ENCODE assay signal across 16 cellular contexts in the genomic region with DNA sequence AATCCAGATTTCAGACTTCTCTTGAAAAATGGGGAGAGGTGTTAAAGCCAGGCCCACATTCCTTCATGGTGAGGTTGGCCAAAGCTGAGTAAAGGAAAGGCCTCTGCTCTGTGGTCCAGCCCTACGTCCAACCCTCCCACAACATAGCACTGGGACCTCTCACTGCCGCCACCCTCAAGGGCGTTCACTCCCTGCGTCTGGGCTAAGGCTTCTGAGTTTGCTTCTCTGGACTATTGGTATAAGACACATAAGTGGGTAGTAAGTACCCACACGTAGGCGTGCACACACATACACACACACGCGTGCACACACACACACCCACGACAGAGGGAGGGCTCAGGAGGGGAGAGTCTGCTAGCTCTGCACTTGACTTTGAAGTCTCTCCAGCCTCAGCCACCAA.
"Had no signal": no experiment of that assay in that cellular context is flagged by ENCODE, and none has a peak within 500 bp of the region (broad histone marks: within the 10 kb centered on the region; RNA-seq: fewer than 3 reads in every experiment).

No MANE protein-coding gene starts in this region.

- H3K27ac ChIP-seq: gastrocnemius medialis, prostate gland, testis, vagina, WERI-Rb-1 had no signal

- H3K4me1 ChIP-seq: gastrocnemius medialis, prostate gland, testis, vagina had no signal

- H3K27me3 ChIP-seq: gastrocnemius medialis, testis, vagina had no signal

- H3K36me3 ChIP-seq: gastrocnemius medialis, prostate gland, vagina had no signal

- H3K9me3 ChIP-seq: gastrocnemius medialis, mucosa of descending colon, prostate gland, testis, vagina had no signal

- H3K4me3 ChIP-seq: gastrocnemius medialis, mucosa of descending colon, prostate gland, testis, vagina had no signal

- ATAC-seq: activated CD4-positive, alpha-beta T cell treated with anti-CD3 and anti-CD28 coated beads for 36 hours; gastrocnemius medialis; mucosa of descending colon; natural killer cell; stimulated activated naive CD8-positive, alpha-beta T cell treated with anti-CD3 and anti-CD28 coated beads, Interleukin-15, Interleukin-2, amounts not matched to agents 100 U/mL and 50 U/mL, for 24 hours; T-cell had no signal

- DNase-seq: activated CD4-positive, alpha-beta memory T cell treated with anti-CD3 and anti-CD28 coated beads, Interleukin-2, amount 10 ng/mL, durations not matched to agents 7 days and 5 days; activated CD4-positive, alpha-beta T cell treated with anti-CD3 and anti-CD28 coated beads for 36 hours; activated gamma-delta T cell; activated T-cell treated with anti-CD3 and anti-CD28 coated beads, Interleukin-2, amount 50 U/mL, for 48 hours; mucosa of descending colon; natural killer cell; occipital lobe; stimulated activated CD4-positive, alpha-beta T cell treated with anti-CD3 and anti-CD28 coated beads, Interleukin-4, amount 100 ng/mL, for 1 hour; stimulated activated CD8-positive, alpha-beta memory T cell treated with anti-CD3 and anti-CD28 coated beads, Interleukin-4, amount 100 ng/mL, for 48 hours; stimulated activated naive CD8-positive, alpha-beta T cell treated with anti-CD3 and anti-CD28 coated beads, Interleukin-15, Interleukin-2, amounts not matched to agents 100 U/mL and 50 U/mL, for 24 hours; T-cell; testis; WERI-Rb-1 had no signal
